8 cellular contexts compared by ENCODE assay signal in genomic region chr3:71066849-71067261, GRCh38.
DNase-seq lines count a peak whose midpoint lies in the region; ATAC-seq, FAIRE-seq and TF ChIP-seq lines count a peak whose summit lies in the region.

No MANE protein-coding gene starts in this region.

- no peak for TF ChIP-seq CTCF in K562 (IDR thresholded peaks at IDR 0.05 in 2 of 3, conservative IDR thresholded peaks at IDR 0.05 in 1 of 3; ENCODE audit: insufficient read depth in 2 of 3, low read depth in 1 of 3, low read length in 3 of 3)
- TF ChIP-seq CTCF in mesothelial cell of epicardium (IDR thresholded peaks at IDR 0.05; ENCODE audit: unreplicated experiment): no peak

- H3K9me1 ChIP-seq in K562 (ENCODE audit: control insufficient read depth, insufficient read depth, low read length): no peaks in the 10 kb centered on the region

- no peak overlapping the region for H3K4me2 ChIP-seq in K562 (ENCODE audit: insufficient read depth, low read length)

- H4K20me1 ChIP-seq in K562 (replicated peaks; ENCODE audit: control insufficient read depth, insufficient read depth, low read length): peaks cover 6% of the 10 kb centered on the region; the same call in 1 of the 2 replicates

- no peak overlapping the region for H3K4me3 Mint-ChIP-seq in mesothelial cell of epicardium

- in situ Hi-C loops in K562 (cut with MboI): no loop called here

- H3K27me3 Mint-ChIP-seq in mesothelial cell of epicardium (ENCODE audit: low read depth): no peaks in the 10 kb centered on the region

- DNase-seq in EH (ENCODE audit: low read depth) (peak; percentile 60), OCI-M1 (lab: John Stamatoyannopoulos, UW) (peak; percentile 27), K562 (ENCODE audit: extremely low read depth in 1 of 4, low spot score in 3 of 4) (no peak), mesothelial cell of epicardium (ENCODE audit: low spot score in 2 of 2, unreplicated experiment in 2 of 2) (no peak), RKO (ENCODE audit: low spot score) (no peak), posterior vena cava (ENCODE audit: low spot score) (no peak), NCI-H2107 (lab: John Stamatoyannopoulos, UW) (no peak)

- peak overlapping the region; percentile 94 for H3K27ac Mint-ChIP-seq in mesothelial cell of epicardium

- 0 out of 3 replicates have a peak, but pooled peaks have one; percentile 7 for ATAC-seq in K562
- ATAC-seq in HG03135 (IDR thresholded peaks at IDR 0.05; ENCODE audit: unreplicated experiment): no peak

- no peaks in the 10 kb centered on the region for H3K36me3 Mint-ChIP-seq in mesothelial cell of epicardium

- no peaks in the 10 kb centered on the region for H3K9me3 Mint-ChIP-seq in mesothelial cell of epicardium

- no peaks in the 10 kb centered on the region for H3K36me3 ChIP-seq in K562 (ENCODE audit: control insufficient read depth, insufficient read depth, low read length)

- H3K9me3 ChIP-seq in K562 (replicated peaks; ENCODE audit: control insufficient read depth, insufficient read depth, low read depth, low read length): no peaks in the 10 kb centered on the region

- 7% methylated on average over 3 of the region's 3 CpGs for WGBS in K562 (ENCODE audit: insufficient coverage, low coverage, missing lambda C conversion rate)

- no peaks in the 10 kb centered on the region for H3K27me3 ChIP-seq in K562 (ENCODE audit: control insufficient read depth in 2 of 2, insufficient read depth in 2 of 2, low read length in 2 of 2)

- CTCF ChIA-PET in K562 (lab: Yijun Ruan, JAX; ENCODE audit: low intra/inter-chr PET ratio): no interaction called here

- BruUV-seq in K562 (replicated peaks; lab: Mats Ljungman, UMichigan): no TSS peak

- no peak overlapping the region for H2AFZ ChIP-seq in K562 (ENCODE audit: low read depth, low read length)

- FAIRE-seq in K562 (lab: Jason Lieb, UNC): no peak

- no peak for TF ChIP-seq RAD21 in K562 (CRISPR knock-in tag; conservative IDR thresholded peaks at IDR 0.05 in 1 of 2, IDR thresholded peaks at IDR 0.05 in 1 of 2)

- intact Hi-C loops in K562 (cut with micrococcal nuclease) (loop anchor here (10.0 kb wide), 1 partner anchor 518 kb away; the partner anchor contains the start of gene FOXP1), posterior vena cava (cut with DNase I) (loop anchor here in 1 of 2 donors (5.0 to 10.0 kb wide), 2 partner anchors 60 to 238 kb away; no protein-coding TSS in a partner anchor)

- no peak for TF ChIP-seq EP300 in K562 (IDR thresholded peaks at IDR 0.05; ENCODE audit: low read length)

- no peak overlapping the region for H3K4me3 ChIP-seq in K562

- peaks cover 11 to 34% of the 10 kb centered on the region in 2 experiments; a peak in 4 of 5 replicates for H3K4me1 ChIP-seq in K562 (replicated peaks in 1 of 2; ENCODE audit: control insufficient read depth in 2 of 2, insufficient read depth in 2 of 2, low read length in 2 of 2)

- no peak for TF ChIP-seq POLR2A in K562 (conservative IDR thresholded peaks at IDR 0.05)

- H3K79me2 ChIP-seq in K562 (ENCODE audit: control insufficient read depth, insufficient read depth, low read length): peaks cover 43% of the 10 kb centered on the region

- H3K4me1 Mint-ChIP-seq in mesothelial cell of epicardium: peaks cover 60% of the 10 kb centered on the region

- H3K9ac ChIP-seq in K562 (ENCODE audit: insufficient read depth in 1 of 2, low read depth in 2 of 2, low read length in 2 of 2): no peak overlapping the region

- POLR2A ChIA-PET in K562 (lab: Yijun Ruan, JAX): no interaction called here

- H3K27ac ChIP-seq in K562 (ENCODE audit: extremely low read depth, low read depth, low read length): peak overlapping the region; percentile 28; the same call in 1 of the 3 replicates

TF ChIP-seq in K562, 482 proteins besides CTCF, POLR2A, EP300 and RAD21 (continues in another document):
- TF ChIP-seq NFE2 (IDR thresholded peaks at IDR 0.05; ENCODE audit: low read depth) (no peak), ZBTB1 (CRISPR knock-in tag; IDR thresholded peaks at IDR 0.05; ENCODE audit: borderline replicate concordance, low read depth) (no peak), PHF21A (IDR thresholded peaks at IDR 0.05; ENCODE audit: borderline replicate concordance, low read depth) (no peak), NR2F6 (CRISPR knock-in tag; IDR thresholded peaks at IDR 0.05) (no peak), PTRF (tag; IDR thresholded peaks at IDR 0.05) (no peak), POLR3A (IDR thresholded peaks at IDR 0.05; ENCODE audit: borderline replicate concordance, extremely low read depth, insufficient read depth, insufficient read length) (no peak), ZKSCAN1 (IDR thresholded peaks at IDR 0.05; ENCODE audit: low read depth, low read length) (no peak)
- TF ChIP-seq, protein P1, sequence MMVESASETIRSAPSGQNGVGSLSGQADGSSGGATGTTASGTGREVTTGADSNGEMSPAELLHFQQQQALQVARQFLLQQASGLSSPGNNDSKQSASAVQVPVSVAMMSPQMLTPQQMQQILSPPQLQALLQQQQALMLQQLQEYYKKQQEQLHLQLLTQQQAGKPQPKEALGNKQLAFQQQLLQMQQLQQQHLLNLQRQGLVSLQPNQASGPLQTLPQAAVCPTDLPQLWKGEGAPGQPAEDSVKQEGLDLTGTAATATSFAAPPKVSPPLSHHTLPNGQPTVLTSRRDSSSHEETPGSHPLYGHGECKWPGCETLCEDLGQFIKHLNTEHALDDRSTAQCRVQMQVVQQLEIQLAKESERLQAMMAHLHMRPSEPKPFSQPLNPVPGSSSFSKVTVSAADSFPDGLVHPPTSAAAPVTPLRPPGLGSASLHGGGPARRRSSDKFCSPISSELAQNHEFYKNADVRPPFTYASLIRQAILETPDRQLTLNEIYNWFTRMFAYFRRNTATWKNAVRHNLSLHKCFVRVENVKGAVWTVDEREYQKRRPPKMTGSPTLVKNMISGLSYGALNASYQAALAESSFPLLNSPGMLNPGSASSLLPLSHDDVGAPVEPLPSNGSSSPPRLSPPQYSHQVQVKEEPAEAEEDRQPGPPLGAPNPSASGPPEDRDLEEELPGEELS (CRISPR knock-in tag; IDR thresholded peaks at IDR 0.05; ENCODE audit: borderline replicate concordance): no peak
- TF ChIP-seq, protein P2, sequence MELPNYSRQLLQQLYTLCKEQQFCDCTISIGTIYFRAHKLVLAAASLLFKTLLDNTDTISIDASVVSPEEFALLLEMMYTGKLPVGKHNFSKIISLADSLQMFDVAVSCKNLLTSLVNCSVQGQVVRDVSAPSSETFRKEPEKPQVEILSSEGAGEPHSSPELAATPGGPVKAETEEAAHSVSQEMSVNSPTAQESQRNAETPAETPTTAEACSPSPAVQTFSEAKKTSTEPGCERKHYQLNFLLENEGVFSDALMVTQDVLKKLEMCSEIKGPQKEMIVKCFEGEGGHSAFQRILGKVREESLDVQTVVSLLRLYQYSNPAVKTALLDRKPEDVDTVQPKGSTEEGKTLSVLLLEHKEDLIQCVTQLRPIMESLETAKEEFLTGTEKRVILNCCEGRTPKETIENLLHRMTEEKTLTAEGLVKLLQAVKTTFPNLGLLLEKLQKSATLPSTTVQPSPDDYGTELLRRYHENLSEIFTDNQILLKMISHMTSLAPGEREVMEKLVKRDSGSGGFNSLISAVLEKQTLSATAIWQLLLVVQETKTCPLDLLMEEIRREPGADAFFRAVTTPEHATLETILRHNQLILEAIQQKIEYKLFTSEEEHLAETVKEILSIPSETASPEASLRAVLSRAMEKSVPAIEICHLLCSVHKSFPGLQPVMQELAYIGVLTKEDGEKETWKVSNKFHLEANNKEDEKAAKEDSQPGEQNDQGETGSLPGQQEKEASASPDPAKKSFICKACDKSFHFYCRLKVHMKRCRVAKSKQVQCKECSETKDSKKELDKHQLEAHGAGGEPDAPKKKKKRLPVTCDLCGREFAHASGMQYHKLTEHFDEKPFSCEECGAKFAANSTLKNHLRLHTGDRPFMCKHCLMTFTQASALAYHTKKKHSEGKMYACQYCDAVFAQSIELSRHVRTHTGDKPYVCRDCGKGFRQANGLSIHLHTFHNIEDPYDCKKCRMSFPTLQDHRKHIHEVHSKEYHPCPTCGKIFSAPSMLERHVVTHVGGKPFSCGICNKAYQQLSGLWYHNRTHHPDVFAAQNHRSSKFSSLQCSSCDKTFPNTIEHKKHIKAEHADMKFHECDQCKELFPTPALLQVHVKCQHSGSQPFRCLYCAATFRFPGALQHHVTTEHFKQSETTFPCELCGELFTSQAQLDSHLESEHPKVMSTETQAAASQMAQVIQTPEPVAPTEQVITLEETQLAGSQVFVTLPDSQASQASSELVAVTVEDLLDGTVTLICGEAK (IDR thresholded peaks at IDR 0.05): no peak
- TF ChIP-seq, protein P2 (CRISPR knock-in tag; IDR thresholded peaks at IDR 0.05): no peak

Comparison
In these comparisons a context has a peak if more than half of its experiments do, and no peak if none do; other contexts are left out.
1. DNase-seq: peak in EH (single experiment) and OCI-M1 (single experiment); none in K562 (0 of 4), mesothelial cell of epicardium (0 of 2), RKO (single experiment), posterior vena cava (single experiment) and NCI-H2107 (single experiment).